ENCODE assay signal across 17 cellular contexts in the genomic region with DNA sequence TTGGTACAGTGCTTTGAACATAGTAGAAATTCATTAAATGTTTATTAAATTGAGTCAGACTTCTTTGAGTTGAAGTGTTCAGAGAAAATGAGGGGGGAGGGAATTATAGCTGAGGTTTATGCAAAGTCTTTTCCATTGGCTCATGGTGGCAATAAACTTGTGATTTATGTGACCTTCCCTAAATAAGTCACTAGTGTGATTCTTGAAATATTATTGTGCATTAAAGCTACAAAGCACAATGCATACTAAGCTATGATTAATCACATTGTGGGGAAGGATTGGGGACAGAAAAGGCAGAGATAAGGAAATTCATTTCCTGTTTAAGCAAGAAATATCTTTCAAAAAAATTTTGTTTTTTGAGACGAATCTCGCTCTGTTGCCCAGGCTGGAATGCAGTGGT.
DNase-seq lines count a peak whose midpoint lies in the region; ATAC-seq and TF ChIP-seq lines count a peak whose summit lies in the region.
"Had no signal": no experiment of that assay in that cellular context is flagged by ENCODE, and none has a peak within 500 bp of the region (broad histone marks: within the 10 kb centered on the region; RNA-seq: fewer than 3 reads in every experiment).

No MANE protein-coding gene starts in this region.

- H4K20me1 ChIP-seq in mammary epithelial cell (ENCODE audit: insufficient read depth, low read length) = no peaks in the 10 kb centered on the region

- BruUV-seq in A673 (replicated peaks; lab: Mats Ljungman, UMichigan) (no TSS peak), mammary epithelial cell (replicated peaks; lab: Mats Ljungman, UMichigan) (no TSS peak)

- peak; percentile 68 for DNase-seq in A673 (ENCODE audit: low spot score)
- peak; percentile 64 for DNase-seq in GM04503 (ENCODE audit: low read depth)
- peak; percentile 7 for DNase-seq in RPMI7951 (ENCODE audit: low read depth)
- DNase-seq in foreskin fibroblast = peak; percentile 20 to 51
- no peak for DNase-seq in CD8-positive, alpha-beta memory T cell
- no peak for DNase-seq in MV-4-11 (lab: John Stamatoyannopoulos, UW)
- DNase-seq in mammary epithelial cell = no peak
- DNase-seq: activated CD4-positive, alpha-beta T cell treated with anti-CD3 and anti-CD28 coated beads for 36 hours; activated naive CD8-positive, alpha-beta T cell treated with anti-CD3 and anti-CD28 coated beads for 36 hours; CD4-positive, CD25-positive, alpha-beta regulatory T cell; mesendoderm; naive thymus-derived CD4-positive, alpha-beta T cell; NCI-H1436; NCI-H526; uterus had no signal

- POLR2A ChIA-PET in A673 (lab: Charles Lee; ENCODE audit: low non-redundant PET) = no interaction called here
- POLR2A ChIA-PET in CD8-positive, alpha-beta memory T cell (lab: Charles Lee) = no interaction called here

- no peaks in the 10 kb centered on the region for H3K79me2 ChIP-seq in mammary epithelial cell (ENCODE audit: insufficient read depth, low read length)

- H3K36me3 Mint-ChIP-seq in CD8-positive, alpha-beta memory T cell = no peaks in the 10 kb centered on the region
- H3K36me3 Mint-ChIP-seq: activated naive CD8-positive, alpha-beta T cell treated with anti-CD3 and anti-CD28 coated beads for 36 hours; CD4-positive, CD25-positive, alpha-beta regulatory T cell; naive thymus-derived CD4-positive, alpha-beta T cell had no signal

- H3K27me3 ChIP-seq in A673 (replicated peaks; ENCODE audit: insufficient read depth, low read depth, low read length, poor library complexity) (no peaks in the 10 kb centered on the region), mammary epithelial cell (ENCODE audit: insufficient read depth, low read length) (no peaks in the 10 kb centered on the region)
- H3K27me3 ChIP-seq in CD8-positive, alpha-beta memory T cell (ENCODE audit: insufficient read depth, low read length, poor library complexity, severe bottlenecking) = no peaks in the 10 kb centered on the region
- H3K27me3 ChIP-seq: uterus had no signal

- H3K27ac Mint-ChIP-seq in CD8-positive, alpha-beta memory T cell = no peak overlapping the region
- H3K27ac Mint-ChIP-seq: activated CD4-positive, alpha-beta T cell treated with anti-CD3 and anti-CD28 coated beads for 36 hours; activated naive CD8-positive, alpha-beta T cell treated with anti-CD3 and anti-CD28 coated beads for 36 hours; CD4-positive, CD25-positive, alpha-beta regulatory T cell; naive thymus-derived CD4-positive, alpha-beta T cell had no signal

- no peaks in the 10 kb centered on the region for H3K9me3 ChIP-seq in A673 (ENCODE audit: low read depth, low read length, poor library complexity, severe bottlenecking)
- no peaks in the 10 kb centered on the region for H3K9me3 ChIP-seq in CD8-positive, alpha-beta memory T cell (ENCODE audit: low read length)
- H3K9me3 ChIP-seq in mammary epithelial cell (replicated peaks; ENCODE audit: insufficient read depth, low read length) = no peaks in the 10 kb centered on the region
- H3K9me3 ChIP-seq: uterus had no signal

- no peak overlapping the region for H2AFZ ChIP-seq in mammary epithelial cell (ENCODE audit: low read depth, low read length)

- no peaks in the 10 kb centered on the region for H3K4me1 Mint-ChIP-seq in CD8-positive, alpha-beta memory T cell
- H3K4me1 Mint-ChIP-seq: activated CD4-positive, alpha-beta T cell treated with anti-CD3 and anti-CD28 coated beads for 36 hours; activated naive CD8-positive, alpha-beta T cell treated with anti-CD3 and anti-CD28 coated beads for 36 hours; CD4-positive, CD25-positive, alpha-beta regulatory T cell; naive thymus-derived CD4-positive, alpha-beta T cell had no signal

- CTCF ChIA-PET in A673 (lab: Charles Lee) (interaction anchor here (0.6 kb wide), 1 partner anchor 766 kb away, joined by 3 read pairs; no protein-coding TSS in a partner anchor), mammary epithelial cell (lab: Charles Lee; ENCODE audit: low non-redundant PET) (no interaction called here)
- CTCF ChIA-PET in CD8-positive, alpha-beta memory T cell (lab: Charles Lee) = no interaction called here

- H3K4me3 Mint-ChIP-seq in CD8-positive, alpha-beta memory T cell = no peak overlapping the region
- H3K4me3 Mint-ChIP-seq: activated CD4-positive, alpha-beta T cell treated with anti-CD3 and anti-CD28 coated beads for 36 hours; activated naive CD8-positive, alpha-beta T cell treated with anti-CD3 and anti-CD28 coated beads for 36 hours; CD4-positive, CD25-positive, alpha-beta regulatory T cell; naive thymus-derived CD4-positive, alpha-beta T cell had no signal

- H3K4me3 ChIP-seq in A673 (ENCODE audit: low read depth, low read length, poor library complexity, severe bottlenecking) (no peak overlapping the region), foreskin fibroblast (ENCODE audit: low read depth in 1 of 2, low read length in 2 of 2) (no peak overlapping the region), mammary epithelial cell (replicated peaks in 1 of 3; ENCODE audit: insufficient read depth in 1 of 3, low read depth in 2 of 3, low read length in 3 of 3) (no peak overlapping the region)
- no peak overlapping the region for H3K4me3 ChIP-seq in CD8-positive, alpha-beta memory T cell (ENCODE audit: low read length)
- H3K4me3 ChIP-seq: uterus had no signal

- no peak overlapping the region for H3K27ac ChIP-seq in A673 (ENCODE audit: low read depth, low read length, poor library complexity, severe bottlenecking)
- no peak overlapping the region for H3K27ac ChIP-seq in CD8-positive, alpha-beta memory T cell (ENCODE audit: low read depth, low read length)
- H3K27ac ChIP-seq in mammary epithelial cell (ENCODE audit: insufficient read depth, low read depth, low read length) = no peak overlapping the region
- H3K27ac ChIP-seq: uterus had no signal

- H3K27me3 Mint-ChIP-seq in CD8-positive, alpha-beta memory T cell = no peaks in the 10 kb centered on the region
- H3K27me3 Mint-ChIP-seq: activated naive CD8-positive, alpha-beta T cell treated with anti-CD3 and anti-CD28 coated beads for 36 hours; CD4-positive, CD25-positive, alpha-beta regulatory T cell; naive thymus-derived CD4-positive, alpha-beta T cell had no signal

- H3K36me3 ChIP-seq in A673 (ENCODE audit: insufficient read depth, low read length, poor library complexity, severe bottlenecking) = no peaks in the 10 kb centered on the region
- H3K36me3 ChIP-seq in CD8-positive, alpha-beta memory T cell (ENCODE audit: insufficient read depth, low read length) = no peaks in the 10 kb centered on the region
- H3K36me3 ChIP-seq in mammary epithelial cell (ENCODE audit: insufficient read depth, low read length) = no peaks in the 10 kb centered on the region
- H3K36me3 ChIP-seq: uterus had no signal

- dilution Hi-C loops in mammary epithelial cell (cut with HindIII; ENCODE audit: low sequenced_read_pairs) = no loop called here

- intact Hi-C loops in A673 (cut with micrococcal nuclease; ENCODE audit: unreplicated experiment) (loop anchor here (5.0 kb wide), 1 partner anchor 80 kb away; no protein-coding TSS in a partner anchor), mammary epithelial cell (cut with micrococcal nuclease) (no loop called here)

- no peak for ATAC-seq in HG02885 (IDR thresholded peaks at IDR 0.05; ENCODE audit: poor library complexity, unreplicated experiment)
- ATAC-seq: activated CD4-positive, alpha-beta T cell treated with anti-CD3 and anti-CD28 coated beads for 36 hours; naive thymus-derived CD4-positive, alpha-beta T cell; sciatic nerve had no signal

- WGBS in mammary epithelial cell (ENCODE audit: low coverage, missing lambda C conversion rate) = 88% methylated on average over 2 of the region's 2 CpGs

- peaks cover 0 to 14% (median 0%) of the 10 kb centered on the region in 5 donors for H3K9me3 Mint-ChIP-seq in CD8-positive, alpha-beta memory T cell
- H3K9me3 Mint-ChIP-seq: activated naive CD8-positive, alpha-beta T cell treated with anti-CD3 and anti-CD28 coated beads for 36 hours had no signal

- H3K4me2 ChIP-seq in mammary epithelial cell (ENCODE audit: insufficient read depth, low read depth, low read length) = no peak overlapping the region

- in situ Hi-C loops in mammary epithelial cell (cut with MboI; ENCODE audit: low sequenced_read_pairs in 2 of 2) = loop anchor here (25.0 kb wide), 3 partner anchors 325 to 875 kb away; a partner anchor contains a TSS

- TF ChIP-seq CTCF in A673 (conservative IDR thresholded peaks at IDR 0.05; ENCODE audit: low read depth, low read length) = no peak
- TF ChIP-seq CTCF in foreskin fibroblast (IDR thresholded peaks at IDR 0.05; ENCODE audit: low read depth, low read length) = no peak
- no peak for TF ChIP-seq CTCF in mammary epithelial cell (conservative IDR thresholded peaks at IDR 0.05 in 1 of 2, IDR thresholded peaks at IDR 0.05 in 1 of 2; ENCODE audit: extremely low read depth in 1 of 2, insufficient read depth in 1 of 2, low read depth in 1 of 2, low read length in 2 of 2)

- H3K4me1 ChIP-seq in A673 (ENCODE audit: insufficient read depth, low read length, poor library complexity, severe bottlenecking) (no peaks in the 10 kb centered on the region), mammary epithelial cell (ENCODE audit: insufficient read depth, low read length) (peaks cover 8% of the 10 kb centered on the region)
- H3K4me1 ChIP-seq in CD8-positive, alpha-beta memory T cell (ENCODE audit: insufficient read depth, low read length) = no peaks in the 10 kb centered on the region
- H3K4me1 ChIP-seq: uterus had no signal

- H3K9ac ChIP-seq in mammary epithelial cell (ENCODE audit: insufficient read depth, low read length) = no peak overlapping the region

Comparison
In these comparisons a context has a peak if more than half of its experiments do, and no peak if none do; other contexts are left out.
1. DNase-seq: peak in A673 (single experiment), GM04503 (single experiment), RPMI7951 (single experiment) and foreskin fibroblast (2 of 2); none in CD8-positive, alpha-beta memory T cell (0 of 5), MV-4-11 (single experiment) and mammary epithelial cell (single experiment).